In the genomic region with DNA sequence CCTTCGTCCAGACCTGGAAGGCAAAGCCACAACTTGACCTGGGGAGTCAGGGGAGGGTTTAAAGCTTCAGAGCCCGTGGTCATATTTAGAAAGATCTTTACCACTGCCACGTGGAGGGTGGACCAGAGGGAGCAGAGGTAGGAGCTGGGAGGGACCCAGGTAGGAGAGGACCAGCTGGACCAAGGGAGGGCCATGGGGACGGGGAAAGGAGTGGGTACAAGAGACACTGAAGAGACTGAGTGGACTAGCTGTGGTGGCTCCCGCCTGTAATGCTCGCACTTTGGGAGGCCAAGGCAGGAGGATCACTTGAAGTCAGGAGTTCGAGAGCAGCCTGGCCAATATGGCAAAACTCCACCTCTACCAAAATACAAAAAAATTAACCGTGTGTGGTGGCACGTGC, we compare ENCODE assay signal across 1 cellular context. TPM values are rescaled to one million over a fixed set of nuclear protein-coding genes. Genes with fewer than 3 reads are reported as not detected.
"Had no signal": no experiment of that assay in that cellular context is flagged by ENCODE, and none has a peak within 500 bp of the region (broad histone marks: within the 10 kb centered on the region; RNA-seq: fewer than 3 reads in every experiment).

No MANE protein-coding gene starts in this region.

RNA-seq across cellular contexts. Expression of a gene that starts 49.7 kb away (rescaled TPM):
- total RNA-seq: endothelial cell of umbilical vein had no signal
